Comparison of ENCODE assay signal across 2 cellular contexts in the genomic region with DNA sequence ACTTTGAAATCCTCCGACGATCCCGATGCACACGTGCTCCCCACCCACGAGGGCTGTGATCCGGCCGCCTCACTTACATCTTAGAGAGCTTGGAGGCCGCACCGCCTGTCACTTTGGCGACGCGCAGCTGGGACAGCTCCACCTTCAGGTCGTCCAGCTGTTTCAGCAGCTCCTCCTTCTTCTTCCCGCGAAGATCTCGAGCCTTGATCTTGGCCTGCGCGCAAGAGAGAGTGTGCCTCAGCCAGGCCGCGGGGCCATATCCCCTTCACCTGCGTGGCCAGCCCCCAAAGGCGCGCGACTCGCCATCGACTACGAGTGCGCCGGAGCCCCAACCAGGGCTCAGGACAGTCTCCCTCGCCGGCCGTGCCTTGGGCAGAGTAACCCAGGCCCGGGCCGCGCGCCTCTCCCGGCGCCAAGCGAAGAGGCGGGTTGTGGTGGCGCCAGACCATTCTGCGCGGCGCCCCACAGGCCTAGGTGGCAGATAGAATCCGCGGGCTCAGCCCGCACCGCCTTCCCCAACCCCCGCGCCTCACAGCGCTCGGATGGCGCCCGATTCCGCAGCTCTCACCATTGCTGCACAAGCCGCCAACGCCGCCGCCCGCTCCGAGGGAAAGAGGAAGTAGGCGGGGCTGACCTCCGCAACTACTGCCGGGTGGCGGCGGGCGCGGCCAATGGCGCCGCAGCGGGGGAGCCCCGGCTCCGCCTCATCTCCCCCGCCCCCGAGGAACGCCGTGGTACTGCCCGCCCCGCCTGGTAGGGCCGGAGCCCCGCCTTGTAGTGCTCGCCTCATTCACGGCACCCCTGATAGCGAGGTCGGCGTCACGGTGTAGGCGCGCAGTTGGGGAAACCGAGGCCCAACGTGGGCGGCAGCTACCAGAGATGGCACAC.
A peak's percentile ranks its signal among the peaks of the same experiment; 100 is the strongest.
TF ChIP-seq lines count a peak whose summit lies in the region.

A gene (plus strand): TSS at position 789 of the 888 bp plus-strand sequence. CDS start 7,161 bp downstream, outside the sequence.
A gene (minus strand): TSS at position 616 of the 888 bp plus-strand sequence. CDS start 45 bp downstream, at position 571.

TF ChIP-seq in HCT116, 20 proteins besides CTCF, POLR2A, EP300 and RAD21 (continued from another document):
- TF ChIP-seq, protein P1, sequence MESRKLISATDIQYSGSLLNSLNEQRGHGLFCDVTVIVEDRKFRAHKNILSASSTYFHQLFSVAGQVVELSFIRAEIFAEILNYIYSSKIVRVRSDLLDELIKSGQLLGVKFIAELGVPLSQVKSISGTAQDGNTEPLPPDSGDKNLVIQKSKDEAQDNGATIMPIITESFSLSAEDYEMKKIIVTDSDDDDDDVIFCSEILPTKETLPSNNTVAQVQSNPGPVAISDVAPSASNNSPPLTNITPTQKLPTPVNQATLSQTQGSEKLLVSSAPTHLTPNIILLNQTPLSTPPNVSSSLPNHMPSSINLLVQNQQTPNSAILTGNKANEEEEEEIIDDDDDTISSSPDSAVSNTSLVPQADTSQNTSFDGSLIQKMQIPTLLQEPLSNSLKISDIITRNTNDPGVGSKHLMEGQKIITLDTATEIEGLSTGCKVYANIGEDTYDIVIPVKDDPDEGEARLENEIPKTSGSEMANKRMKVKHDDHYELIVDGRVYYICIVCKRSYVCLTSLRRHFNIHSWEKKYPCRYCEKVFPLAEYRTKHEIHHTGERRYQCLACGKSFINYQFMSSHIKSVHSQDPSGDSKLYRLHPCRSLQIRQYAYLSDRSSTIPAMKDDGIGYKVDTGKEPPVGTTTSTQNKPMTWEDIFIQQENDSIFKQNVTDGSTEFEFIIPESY (IDR thresholded peaks at IDR 0.05; ENCODE audit: extremely low read depth, insufficient replicate concordance, low read length) = peak; percentile 12
- peak; percentile 68 for TF ChIP-seq YY1 (IDR thresholded peaks at IDR 0.05; ENCODE audit: extremely low read depth, insufficient replicate concordance, low read depth, low read length)
- TF ChIP-seq SRF (IDR thresholded peaks at IDR 0.05; ENCODE audit: low read depth) = no peak
- TF ChIP-seq EGR1 (IDR thresholded peaks at IDR 0.05; ENCODE audit: low read depth) = no peak
- TF ChIP-seq ZFX (IDR thresholded peaks at IDR 0.05) = peak; percentile 97; the same call in 1 of the 2 replicates
- peak; percentile 10 for TF ChIP-seq TCF7L2 (IDR thresholded peaks at IDR 0.05; ENCODE audit: borderline replicate concordance, extremely low read depth, insufficient read depth, insufficient read length)

TF ChIP-seq in neural cell, 6 proteins besides CTCF, POLR2A, EP300 and RAD21 (continued from another document):
- TF ChIP-seq EZH2 (IDR thresholded peaks at IDR 0.05; ENCODE audit: borderline replicate concordance, insufficient read depth, low read length, poor library complexity, severe bottlenecking) (no peak), TAF1 (IDR thresholded peaks at IDR 0.05; ENCODE audit: low read depth) (peak; percentile 92), SMC3 (conservative IDR thresholded peaks at IDR 0.05; ENCODE audit: poor library complexity) (peak; percentile 23), POLR2AphosphoS5 (IDR thresholded peaks at IDR 0.05) (peak; percentile 95)
- TF ChIP-seq, protein P2, sequence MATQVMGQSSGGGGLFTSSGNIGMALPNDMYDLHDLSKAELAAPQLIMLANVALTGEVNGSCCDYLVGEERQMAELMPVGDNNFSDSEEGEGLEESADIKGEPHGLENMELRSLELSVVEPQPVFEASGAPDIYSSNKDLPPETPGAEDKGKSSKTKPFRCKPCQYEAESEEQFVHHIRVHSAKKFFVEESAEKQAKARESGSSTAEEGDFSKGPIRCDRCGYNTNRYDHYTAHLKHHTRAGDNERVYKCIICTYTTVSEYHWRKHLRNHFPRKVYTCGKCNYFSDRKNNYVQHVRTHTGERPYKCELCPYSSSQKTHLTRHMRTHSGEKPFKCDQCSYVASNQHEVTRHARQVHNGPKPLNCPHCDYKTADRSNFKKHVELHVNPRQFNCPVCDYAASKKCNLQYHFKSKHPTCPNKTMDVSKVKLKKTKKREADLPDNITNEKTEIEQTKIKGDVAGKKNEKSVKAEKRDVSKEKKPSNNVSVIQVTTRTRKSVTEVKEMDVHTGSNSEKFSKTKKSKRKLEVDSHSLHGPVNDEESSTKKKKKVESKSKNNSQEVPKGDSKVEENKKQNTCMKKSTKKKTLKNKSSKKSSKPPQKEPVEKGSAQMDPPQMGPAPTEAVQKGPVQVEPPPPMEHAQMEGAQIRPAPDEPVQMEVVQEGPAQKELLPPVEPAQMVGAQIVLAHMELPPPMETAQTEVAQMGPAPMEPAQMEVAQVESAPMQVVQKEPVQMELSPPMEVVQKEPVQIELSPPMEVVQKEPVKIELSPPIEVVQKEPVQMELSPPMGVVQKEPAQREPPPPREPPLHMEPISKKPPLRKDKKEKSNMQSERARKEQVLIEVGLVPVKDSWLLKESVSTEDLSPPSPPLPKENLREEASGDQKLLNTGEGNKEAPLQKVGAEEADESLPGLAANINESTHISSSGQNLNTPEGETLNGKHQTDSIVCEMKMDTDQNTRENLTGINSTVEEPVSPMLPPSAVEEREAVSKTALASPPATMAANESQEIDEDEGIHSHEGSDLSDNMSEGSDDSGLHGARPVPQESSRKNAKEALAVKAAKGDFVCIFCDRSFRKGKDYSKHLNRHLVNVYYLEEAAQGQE (IDR thresholded peaks at IDR 0.05; ENCODE audit: borderline replicate concordance) = peak; percentile 82
